Comparison of ENCODE assay signal across 13 cellular contexts in genomic region chr1:173333581-173333980, GRCh38.
DNase-seq lines count a peak whose midpoint lies in the region; ATAC-seq and TF ChIP-seq lines count a peak whose summit lies in the region.
"Had no signal": no experiment of that assay in that cellular context is flagged by ENCODE, and none has a peak within 500 bp of the region (broad histone marks: within the 10 kb centered on the region; RNA-seq: fewer than 3 reads in every experiment).

No MANE protein-coding gene starts in this region.

- H3K4me1 ChIP-seq in suprapubic skin = peaks cover 10% of the 10 kb centered on the region
- peaks cover 18% of the 10 kb centered on the region in 2 donors for H3K4me1 ChIP-seq in adrenal gland (replicated peaks in 1 of 2)

- 95% methylated on average over 1 of the region's 1 CpG for WGBS in suprapubic skin
- 92 to 100% (median 94%) methylated on average over 1 of the region's 1 CpG for WGBS in adrenal gland, 4 donors

- H3K4me1 Mint-ChIP-seq in activated T-helper 17 cell treated with anti-CD3 and anti-CD28 coated beads, Interleukin-2, amount 50 U/mL, for 72 hours = peaks cover 11% of the 10 kb centered on the region

- TF ChIP-seq POLR2A in suprapubic skin (IDR thresholded peaks at IDR 0.05) (no peak), adrenal gland (IDR thresholded peaks at IDR 0.05) (no peak)

- H3K36me3 ChIP-seq in GM06990 (ENCODE audit: control insufficient read depth, insufficient read depth, low read length) (no peaks in the 10 kb centered on the region), suprapubic skin (no peaks in the 10 kb centered on the region), adrenal gland (replicated peaks in 1 of 2) (no peaks in the 10 kb centered on the region)
- H3K36me3 ChIP-seq: thoracic aorta had no signal

- H3K36me3 Mint-ChIP-seq in activated T-helper 17 cell treated with anti-CD3 and anti-CD28 coated beads, Interleukin-2, amount 50 U/mL, for 72 hours (ENCODE audit: low read depth) = no peaks in the 10 kb centered on the region

- no peak overlapping the region for H3K4me3 Mint-ChIP-seq in activated T-helper 17 cell treated with anti-CD3 and anti-CD28 coated beads, Interleukin-2, amount 50 U/mL, for 72 hours
- H3K4me3 Mint-ChIP-seq: CD4-positive, CD25-positive, alpha-beta regulatory T cell had no signal

- intact Hi-C loops in adrenal gland (cut with DNase I) = loop anchor here in 1 of 2 donors (10.0 kb wide), 1 partner anchor 71 kb away; no protein-coding TSS in a partner anchor

- no peak for TF ChIP-seq EP300 in suprapubic skin (IDR thresholded peaks at IDR 0.05)

- no peaks in the 10 kb centered on the region for H3K9me3 ChIP-seq in suprapubic skin
- H3K9me3 ChIP-seq in adrenal gland (replicated peaks in 1 of 3) = no peaks in the 10 kb centered on the region
- H3K9me3 ChIP-seq: thoracic aorta had no signal

- H3K4me3 ChIP-seq in GM06990 (replicated peaks; ENCODE audit: low read depth, low read length) (no peak overlapping the region), suprapubic skin (no peak overlapping the region), adrenal gland (no peak overlapping the region)
- H3K4me3 ChIP-seq: thoracic aorta had no signal

- ATAC-seq in HG02938 (IDR thresholded peaks at IDR 0.05; ENCODE audit: unreplicated experiment) = peak; percentile 81
- ATAC-seq in activated T-helper 17 cell treated with anti-CD3 and anti-CD28 coated beads, Interleukin-2, amount 50 U/mL, for 72 hours (replicated peaks) = peak; percentile 88
- no peak for ATAC-seq in GM19324 (IDR thresholded peaks at IDR 0.05; ENCODE audit: low FRiP score, unreplicated experiment)
- ATAC-seq: PC-3 had no signal

- DNase-seq in GM06990 (ENCODE audit: extremely low read depth, insufficient read length) (peak; percentile 49), GM19240 (ENCODE audit: insufficient read length, low spot score) (peak; percentile 11), suprapubic skin (ENCODE audit: low spot score in 2 of 2) (no peak), NCI-H2029 treated with DMSO at 0.1 percent for 48 hours (lab: John Stamatoyannopoulos, UW) (no peak), adrenal gland (no peak)
- DNase-seq: activated CD4-positive, CD25-positive, alpha-beta regulatory T cell treated with anti-CD3 and anti-CD28 coated beads, Interleukin-2, amount 50 U/mL, for 72 hours; anterior cingulate cortex; CD4-positive, CD25-positive, alpha-beta regulatory T cell; PC-3 had no signal

- no peak for TF ChIP-seq CTCF in GM06990 (IDR thresholded peaks at IDR 0.05; ENCODE audit: insufficient read depth, low read length, poor library complexity, severe bottlenecking)
- no peak for TF ChIP-seq CTCF in suprapubic skin (IDR thresholded peaks at IDR 0.05)
- no peak for TF ChIP-seq CTCF in adrenal gland (IDR thresholded peaks at IDR 0.05)

- H3K27me3 ChIP-seq in GM06990 (replicated peaks; ENCODE audit: control insufficient read depth, insufficient read depth, low read length) = no peaks in the 10 kb centered on the region
- no peaks in the 10 kb centered on the region for H3K27me3 ChIP-seq in suprapubic skin
- no peaks in the 10 kb centered on the region for H3K27me3 ChIP-seq in adrenal gland

- H3K27me3 Mint-ChIP-seq in activated T-helper 17 cell treated with anti-CD3 and anti-CD28 coated beads, Interleukin-2, amount 50 U/mL, for 72 hours = no peaks in the 10 kb centered on the region
- H3K27me3 Mint-ChIP-seq: CD4-positive, CD25-positive, alpha-beta regulatory T cell had no signal

- no peak overlapping the region for H3K27ac Mint-ChIP-seq in activated T-helper 17 cell treated with anti-CD3 and anti-CD28 coated beads, Interleukin-2, amount 50 U/mL, for 72 hours

- H3K27ac ChIP-seq in suprapubic skin (no peak overlapping the region), adrenal gland (no peak overlapping the region)
- H3K27ac ChIP-seq: thoracic aorta had no signal

- no peaks in the 10 kb centered on the region for H3K9me3 Mint-ChIP-seq in activated T-helper 17 cell treated with anti-CD3 and anti-CD28 coated beads, Interleukin-2, amount 50 U/mL, for 72 hours

Comparison
In these comparisons a context has a peak if more than half of its experiments do, and no peak if none do; other contexts are left out.
1. DNase-seq: peak in GM06990 (single experiment) and GM19240 (single experiment); none in suprapubic skin (0 of 2), NCI-H2029 treated with DMSO at 0.1 percent for 48 hours (single experiment) and adrenal gland (0 of 7).